ENCODE assay signal across 1 cellular context in genomic region chr2:157895531-157895930, GRCh38.
TF ChIP-seq lines count a peak whose summit lies in the region.

No MANE protein-coding gene starts in this region.

TF ChIP-seq in K562, 482 proteins besides CTCF, POLR2A, EP300 and RAD21:
- no peak for TF ChIP-seq TBP (optimal IDR thresholded peaks at IDR 0.05; ENCODE audit: low read depth, low read length)
- TF ChIP-seq NFIC (IDR thresholded peaks at IDR 0.05): no peak
- TF ChIP-seq POLR2H (tag; IDR thresholded peaks at IDR 0.05; ENCODE audit: low read depth): no peak
- no peak for TF ChIP-seq FOXK2 (conservative IDR thresholded peaks at IDR 0.05 in 1 of 2, IDR thresholded peaks at IDR 0.05 in 1 of 2; ENCODE audit: low read depth in 2 of 2)
- TF ChIP-seq USF2 (CRISPR knock-in tag; IDR thresholded peaks at IDR 0.05): no peak
- TF ChIP-seq CTCFL (IDR thresholded peaks at IDR 0.05; ENCODE audit: borderline replicate concordance, insufficient read depth, low read depth, low read length, poor library complexity, severe bottlenecking): no peak
- no peak for TF ChIP-seq IFI16 (CRISPR knock-in tag; IDR thresholded peaks at IDR 0.05)
- TF ChIP-seq GATAD2A (IDR thresholded peaks at IDR 0.05): no peak
- TF ChIP-seq UBTF (IDR thresholded peaks at IDR 0.05; ENCODE audit: borderline replicate concordance in 1 of 2, low read depth in 2 of 2, low read length in 2 of 2): no peak
- TF ChIP-seq STAT5B (CRISPR knock-in tag; IDR thresholded peaks at IDR 0.05): no peak
- TF ChIP-seq CSDE1 (IDR thresholded peaks at IDR 0.05): no peak
TF ChIP-seq in K562: peak in this region for 0.
